Comparison of ENCODE assay signal across 1 cellular context in the genomic region with DNA sequence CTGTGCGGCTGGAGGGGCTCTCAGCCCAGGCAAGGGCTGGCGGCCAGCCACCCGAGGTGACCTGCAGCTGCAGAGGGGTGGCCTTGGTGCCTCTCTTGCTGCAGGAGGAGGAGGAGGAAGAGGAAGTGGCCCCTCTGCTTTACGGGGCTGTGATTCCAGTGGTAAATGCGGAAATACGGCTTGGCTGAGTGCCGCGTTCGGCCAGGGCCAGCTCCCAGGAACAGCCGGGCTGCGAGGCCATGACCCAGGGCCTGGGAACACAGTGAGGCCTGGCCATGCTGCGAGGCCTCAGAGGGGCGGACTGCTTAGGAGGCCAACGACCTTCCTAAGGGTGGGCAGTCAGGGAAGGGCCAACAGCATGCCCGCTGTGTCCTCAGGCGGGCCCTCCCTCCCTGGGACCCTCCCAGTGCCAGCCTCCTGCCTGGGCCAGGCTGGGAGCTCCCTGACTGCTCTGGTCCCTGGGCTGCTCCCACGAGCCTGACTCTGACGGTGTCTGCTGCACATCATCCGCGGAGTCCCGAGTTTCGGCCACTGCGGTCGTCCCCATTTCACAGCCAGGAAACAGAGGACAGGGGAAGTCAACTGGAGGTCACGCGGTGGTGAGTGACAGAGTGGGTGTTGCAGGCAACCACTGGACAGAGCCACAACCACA.
TF ChIP-seq lines count a peak whose summit lies in the region.

No MANE protein-coding gene starts in this region.

TF ChIP-seq in HepG2, 621 proteins besides CTCF, POLR2A, EP300 and RAD21 (continued from another document and continues in another):
- TF ChIP-seq ZNF12 (CRISPR knock-in tag; IDR thresholded peaks at IDR 0.05) (no peak), ZNF552 (CRISPR knock-in tag; IDR thresholded peaks at IDR 0.05; ENCODE audit: borderline replicate concordance) (no peak), ZNF790 (CRISPR knock-in tag; IDR thresholded peaks at IDR 0.05; ENCODE audit: borderline replicate concordance) (no peak), ZNF761 (CRISPR knock-in tag; conservative IDR thresholded peaks at IDR 0.05) (no peak), ZNF3 (CRISPR knock-in tag; IDR thresholded peaks at IDR 0.05) (no peak), ZNF224 (CRISPR knock-in tag; IDR thresholded peaks at IDR 0.05) (no peak), ISL2 (CRISPR knock-in tag; IDR thresholded peaks at IDR 0.05) (no peak), ZNF446 (CRISPR knock-in tag; IDR thresholded peaks at IDR 0.05) (no peak), BORCS8-MEF2B (CRISPR knock-in tag; IDR thresholded peaks at IDR 0.05) (no peak), ZNF788 (CRISPR knock-in tag; IDR thresholded peaks at IDR 0.05; ENCODE audit: borderline replicate concordance) (no peak), CEBPG (CRISPR knock-in tag; IDR thresholded peaks at IDR 0.05) (no peak), ZNF414 (CRISPR knock-in tag; IDR thresholded peaks at IDR 0.05) (no peak; the same call in 1 of the 2 replicates), MXD1 (CRISPR knock-in tag; IDR thresholded peaks at IDR 0.05) (no peak), HOXD1 (CRISPR knock-in tag; IDR thresholded peaks at IDR 0.05) (no peak), NCOR1 (IDR thresholded peaks at IDR 0.05; ENCODE audit: borderline replicate concordance, low read length) (no peak), RORA (CRISPR knock-in tag; IDR thresholded peaks at IDR 0.05) (no peak), FOXM1 (CRISPR knock-in tag; IDR thresholded peaks at IDR 0.05) (no peak), ZIK1 (CRISPR knock-in tag; IDR thresholded peaks at IDR 0.05; ENCODE audit: borderline replicate concordance, low read depth) (no peak), SAFB2 (CRISPR knock-in tag; IDR thresholded peaks at IDR 0.05; ENCODE audit: borderline replicate concordance, low read depth) (no peak), MZF1 (CRISPR knock-in tag; IDR thresholded peaks at IDR 0.05; ENCODE audit: borderline replicate concordance) (no peak), ARNTL (CRISPR knock-in tag; IDR thresholded peaks at IDR 0.05) (no peak), HOXA5 (CRISPR knock-in tag; IDR thresholded peaks at IDR 0.05) (no peak), ZNF451 (CRISPR knock-in tag; IDR thresholded peaks at IDR 0.05) (no peak), ZNF484 (CRISPR knock-in tag; IDR thresholded peaks at IDR 0.05; ENCODE audit: borderline replicate concordance, low read depth) (no peak), MAX (IDR thresholded peaks at IDR 0.05) (peak; percentile 66), ARNT (IDR thresholded peaks at IDR 0.05) (no peak), NFE2L1 (CRISPR knock-in tag; IDR thresholded peaks at IDR 0.05; ENCODE audit: borderline replicate concordance) (no peak), ZNF703 (CRISPR knock-in tag; IDR thresholded peaks at IDR 0.05; ENCODE audit: borderline replicate concordance) (no peak), ZFP37 (CRISPR knock-in tag; IDR thresholded peaks at IDR 0.05; ENCODE audit: borderline replicate concordance) (no peak), ZNF543 (CRISPR knock-in tag; IDR thresholded peaks at IDR 0.05) (no peak)
- TF ChIP-seq, protein P1, sequence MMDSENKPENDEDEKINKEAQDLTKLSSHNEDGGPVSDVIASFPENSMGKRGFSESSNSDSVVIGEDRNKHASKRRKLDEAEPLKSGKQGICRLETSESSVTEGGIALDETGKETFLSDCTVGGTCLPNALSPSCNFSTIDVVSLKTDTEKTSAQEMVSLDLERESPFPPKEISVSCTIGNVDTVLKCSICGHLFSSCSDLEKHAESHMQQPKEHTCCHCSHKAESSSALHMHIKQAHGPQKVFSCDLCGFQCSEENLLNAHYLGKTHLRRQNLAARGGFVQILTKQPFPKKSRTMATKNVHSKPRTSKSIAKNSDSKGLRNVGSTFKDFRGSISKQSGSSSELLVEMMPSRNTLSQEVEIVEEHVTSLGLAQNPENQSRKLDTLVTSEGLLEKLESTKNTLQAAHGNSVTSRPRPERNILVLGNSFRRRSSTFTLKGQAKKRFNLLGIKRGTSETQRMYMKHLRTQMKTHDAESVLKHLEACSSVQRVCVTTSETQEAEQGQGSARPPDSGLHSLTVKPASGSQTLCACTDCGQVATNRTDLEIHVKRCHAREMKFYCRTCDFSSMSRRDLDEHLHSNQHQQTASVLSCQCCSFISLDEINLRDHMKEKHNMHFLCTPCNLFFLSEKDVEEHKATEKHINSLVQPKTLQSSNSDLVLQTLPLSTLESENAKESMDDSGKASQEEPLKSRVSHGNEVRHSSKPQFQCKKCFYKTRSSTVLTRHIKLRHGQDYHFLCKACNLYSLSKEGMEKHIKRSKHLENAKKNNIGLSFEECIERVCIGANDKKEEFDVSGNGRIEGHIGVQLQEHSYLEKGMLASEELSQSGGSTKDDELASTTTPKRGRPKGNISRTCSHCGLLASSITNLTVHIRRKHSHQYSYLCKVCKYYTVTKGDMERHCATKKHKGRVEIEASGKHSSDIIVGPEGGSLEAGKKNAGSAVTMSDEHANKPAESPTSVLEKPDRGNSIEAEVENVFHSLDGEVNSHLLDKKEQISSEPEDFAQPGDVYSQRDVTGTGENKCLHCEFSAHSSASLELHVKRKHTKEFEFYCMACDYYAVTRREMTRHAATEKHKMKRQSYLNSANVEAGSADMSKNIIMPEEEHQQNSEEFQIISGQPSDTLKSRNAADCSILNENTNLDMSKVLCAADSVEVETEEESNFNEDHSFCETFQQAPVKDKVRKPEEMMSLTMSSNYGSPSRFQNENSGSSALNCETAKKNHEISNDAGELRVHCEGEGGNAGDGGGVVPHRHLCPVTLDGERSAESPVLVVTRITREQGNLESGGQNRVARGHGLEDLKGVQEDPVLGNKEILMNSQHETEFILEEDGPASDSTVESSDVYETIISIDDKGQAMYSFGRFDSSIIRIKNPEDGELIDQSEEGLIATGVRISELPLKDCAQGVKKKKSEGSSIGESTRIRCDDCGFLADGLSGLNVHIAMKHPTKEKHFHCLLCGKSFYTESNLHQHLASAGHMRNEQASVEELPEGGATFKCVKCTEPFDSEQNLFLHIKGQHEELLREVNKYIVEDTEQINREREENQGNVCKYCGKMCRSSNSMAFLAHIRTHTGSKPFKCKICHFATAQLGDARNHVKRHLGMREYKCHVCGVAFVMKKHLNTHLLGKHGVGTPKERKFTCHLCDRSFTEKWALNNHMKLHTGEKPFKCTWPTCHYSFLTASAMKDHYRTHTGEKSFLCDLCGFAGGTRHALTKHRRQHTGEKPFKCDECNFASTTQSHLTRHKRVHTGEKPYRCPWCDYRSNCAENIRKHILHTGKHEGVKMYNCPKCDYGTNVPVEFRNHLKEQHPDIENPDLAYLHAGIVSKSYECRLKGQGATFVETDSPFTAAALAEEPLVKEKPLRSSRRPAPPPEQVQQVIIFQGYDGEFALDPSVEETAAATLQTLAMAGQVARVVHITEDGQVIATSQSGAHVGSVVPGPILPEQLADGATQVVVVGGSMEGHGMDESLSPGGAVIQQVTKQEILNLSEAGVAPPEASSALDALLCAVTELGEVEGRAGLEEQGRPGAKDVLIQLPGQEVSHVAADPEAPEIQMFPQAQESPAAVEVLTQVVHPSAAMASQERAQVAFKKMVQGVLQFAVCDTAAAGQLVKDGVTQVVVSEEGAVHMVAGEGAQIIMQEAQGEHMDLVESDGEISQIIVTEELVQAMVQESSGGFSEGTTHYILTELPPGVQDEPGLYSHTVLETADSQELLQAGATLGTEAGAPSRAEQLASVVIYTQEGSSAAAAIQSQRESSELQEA (CRISPR knock-in tag; IDR thresholded peaks at IDR 0.05; ENCODE audit: not compliant biosample characterization), result peak; percentile 22
- TF ChIP-seq, protein P2, sequence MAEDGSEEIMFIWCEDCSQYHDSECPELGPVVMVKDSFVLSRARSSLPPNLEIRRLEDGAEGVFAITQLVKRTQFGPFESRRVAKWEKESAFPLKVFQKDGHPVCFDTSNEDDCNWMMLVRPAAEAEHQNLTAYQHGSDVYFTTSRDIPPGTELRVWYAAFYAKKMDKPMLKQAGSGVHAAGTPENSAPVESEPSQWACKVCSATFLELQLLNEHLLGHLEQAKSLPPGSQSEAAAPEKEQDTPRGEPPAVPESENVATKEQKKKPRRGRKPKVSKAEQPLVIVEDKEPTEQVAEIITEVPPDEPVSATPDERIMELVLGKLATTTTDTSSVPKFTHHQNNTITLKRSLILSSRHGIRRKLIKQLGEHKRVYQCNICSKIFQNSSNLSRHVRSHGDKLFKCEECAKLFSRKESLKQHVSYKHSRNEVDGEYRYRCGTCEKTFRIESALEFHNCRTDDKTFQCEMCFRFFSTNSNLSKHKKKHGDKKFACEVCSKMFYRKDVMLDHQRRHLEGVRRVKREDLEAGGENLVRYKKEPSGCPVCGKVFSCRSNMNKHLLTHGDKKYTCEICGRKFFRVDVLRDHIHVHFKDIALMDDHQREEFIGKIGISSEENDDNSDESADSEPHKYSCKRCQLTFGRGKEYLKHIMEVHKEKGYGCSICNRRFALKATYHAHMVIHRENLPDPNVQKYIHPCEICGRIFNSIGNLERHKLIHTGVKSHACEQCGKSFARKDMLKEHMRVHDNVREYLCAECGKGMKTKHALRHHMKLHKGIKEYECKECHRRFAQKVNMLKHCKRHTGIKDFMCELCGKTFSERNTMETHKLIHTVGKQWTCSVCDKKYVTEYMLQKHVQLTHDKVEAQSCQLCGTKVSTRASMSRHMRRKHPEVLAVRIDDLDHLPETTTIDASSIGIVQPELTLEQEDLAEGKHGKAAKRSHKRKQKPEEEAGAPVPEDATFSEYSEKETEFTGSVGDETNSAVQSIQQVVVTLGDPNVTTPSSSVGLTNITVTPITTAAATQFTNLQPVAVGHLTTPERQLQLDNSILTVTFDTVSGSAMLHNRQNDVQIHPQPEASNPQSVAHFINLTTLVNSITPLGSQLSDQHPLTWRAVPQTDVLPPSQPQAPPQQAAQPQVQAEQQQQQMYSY (CRISPR knock-in tag; IDR thresholded peaks at IDR 0.05), result no peak
- TF ChIP-seq, protein P3, sequence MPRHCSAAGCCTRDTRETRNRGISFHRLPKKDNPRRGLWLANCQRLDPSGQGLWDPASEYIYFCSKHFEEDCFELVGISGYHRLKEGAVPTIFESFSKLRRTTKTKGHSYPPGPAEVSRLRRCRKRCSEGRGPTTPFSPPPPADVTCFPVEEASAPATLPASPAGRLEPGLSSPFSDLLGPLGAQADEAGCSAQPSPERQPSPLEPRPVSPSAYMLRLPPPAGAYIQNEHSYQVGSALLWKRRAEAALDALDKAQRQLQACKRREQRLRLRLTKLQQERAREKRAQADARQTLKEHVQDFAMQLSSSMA (CRISPR knock-in tag; IDR thresholded peaks at IDR 0.05), result no peak
- TF ChIP-seq, protein P4, sequence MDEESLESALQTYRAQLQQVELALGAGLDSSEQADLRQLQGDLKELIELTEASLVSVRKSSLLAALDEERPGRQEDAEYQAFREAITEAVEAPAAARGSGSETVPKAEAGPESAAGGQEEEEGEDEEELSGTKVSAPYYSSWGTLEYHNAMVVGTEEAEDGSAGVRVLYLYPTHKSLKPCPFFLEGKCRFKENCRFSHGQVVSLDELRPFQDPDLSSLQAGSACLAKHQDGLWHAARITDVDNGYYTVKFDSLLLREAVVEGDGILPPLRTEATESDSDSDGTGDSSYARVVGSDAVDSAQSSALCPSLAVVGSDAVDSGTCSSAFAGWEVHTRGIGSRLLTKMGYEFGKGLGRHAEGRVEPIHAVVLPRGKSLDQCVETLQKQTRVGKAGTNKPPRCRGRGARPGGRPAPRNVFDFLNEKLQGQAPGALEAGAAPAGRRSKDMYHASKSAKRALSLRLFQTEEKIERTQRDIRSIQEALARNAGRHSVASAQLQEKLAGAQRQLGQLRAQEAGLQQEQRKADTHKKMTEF (CRISPR knock-in tag; IDR thresholded peaks at IDR 0.05), result peak; percentile 25; the same call in 1 of the 2 replicates
- TF ChIP-seq, protein P5, sequence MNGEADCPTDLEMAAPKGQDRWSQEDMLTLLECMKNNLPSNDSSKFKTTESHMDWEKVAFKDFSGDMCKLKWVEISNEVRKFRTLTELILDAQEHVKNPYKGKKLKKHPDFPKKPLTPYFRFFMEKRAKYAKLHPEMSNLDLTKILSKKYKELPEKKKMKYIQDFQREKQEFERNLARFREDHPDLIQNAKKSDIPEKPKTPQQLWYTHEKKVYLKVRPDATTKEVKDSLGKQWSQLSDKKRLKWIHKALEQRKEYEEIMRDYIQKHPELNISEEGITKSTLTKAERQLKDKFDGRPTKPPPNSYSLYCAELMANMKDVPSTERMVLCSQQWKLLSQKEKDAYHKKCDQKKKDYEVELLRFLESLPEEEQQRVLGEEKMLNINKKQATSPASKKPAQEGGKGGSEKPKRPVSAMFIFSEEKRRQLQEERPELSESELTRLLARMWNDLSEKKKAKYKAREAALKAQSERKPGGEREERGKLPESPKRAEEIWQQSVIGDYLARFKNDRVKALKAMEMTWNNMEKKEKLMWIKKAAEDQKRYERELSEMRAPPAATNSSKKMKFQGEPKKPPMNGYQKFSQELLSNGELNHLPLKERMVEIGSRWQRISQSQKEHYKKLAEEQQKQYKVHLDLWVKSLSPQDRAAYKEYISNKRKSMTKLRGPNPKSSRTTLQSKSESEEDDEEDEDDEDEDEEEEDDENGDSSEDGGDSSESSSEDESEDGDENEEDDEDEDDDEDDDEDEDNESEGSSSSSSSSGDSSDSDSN (CRISPR knock-in tag; IDR thresholded peaks at IDR 0.05), result peak; percentile 48; the same call in 1 of the 2 replicates
